1 cellular context compared by ENCODE assay signal in the genomic region with DNA sequence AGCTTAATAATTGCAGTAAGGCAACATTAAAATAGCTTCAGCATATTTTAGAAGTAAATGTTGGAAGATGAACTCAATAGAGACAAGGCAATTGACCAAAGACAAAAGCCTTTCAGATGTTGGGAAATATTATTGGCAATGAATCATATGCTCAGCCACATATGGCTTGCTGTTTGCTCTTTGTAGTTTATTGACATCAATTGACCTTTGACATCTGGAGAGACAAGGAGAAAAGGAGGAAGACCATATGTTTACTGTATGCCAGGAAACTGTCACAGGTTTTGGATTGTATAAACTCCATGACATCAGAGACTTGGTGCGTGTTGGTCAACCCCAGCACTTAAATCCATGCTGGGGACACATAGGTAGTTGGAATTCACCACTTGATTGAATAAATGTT.
A peak's percentile ranks its signal among the peaks of the same experiment; 100 is the strongest.
TF ChIP-seq lines count a peak whose summit lies in the region.

No MANE protein-coding gene starts in this region.

TF ChIP-seq in HepG2, 621 proteins besides CTCF, POLR2A, EP300 and RAD21 (continued from another document and continues in another):
- TF ChIP-seq, protein P1, sequence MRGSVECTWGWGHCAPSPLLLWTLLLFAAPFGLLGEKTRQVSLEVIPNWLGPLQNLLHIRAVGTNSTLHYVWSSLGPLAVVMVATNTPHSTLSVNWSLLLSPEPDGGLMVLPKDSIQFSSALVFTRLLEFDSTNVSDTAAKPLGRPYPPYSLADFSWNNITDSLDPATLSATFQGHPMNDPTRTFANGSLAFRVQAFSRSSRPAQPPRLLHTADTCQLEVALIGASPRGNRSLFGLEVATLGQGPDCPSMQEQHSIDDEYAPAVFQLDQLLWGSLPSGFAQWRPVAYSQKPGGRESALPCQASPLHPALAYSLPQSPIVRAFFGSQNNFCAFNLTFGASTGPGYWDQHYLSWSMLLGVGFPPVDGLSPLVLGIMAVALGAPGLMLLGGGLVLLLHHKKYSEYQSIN (CRISPR knock-in tag; IDR thresholded peaks at IDR 0.05; ENCODE audit: borderline replicate concordance), result no peak
- TF ChIP-seq, protein P2, sequence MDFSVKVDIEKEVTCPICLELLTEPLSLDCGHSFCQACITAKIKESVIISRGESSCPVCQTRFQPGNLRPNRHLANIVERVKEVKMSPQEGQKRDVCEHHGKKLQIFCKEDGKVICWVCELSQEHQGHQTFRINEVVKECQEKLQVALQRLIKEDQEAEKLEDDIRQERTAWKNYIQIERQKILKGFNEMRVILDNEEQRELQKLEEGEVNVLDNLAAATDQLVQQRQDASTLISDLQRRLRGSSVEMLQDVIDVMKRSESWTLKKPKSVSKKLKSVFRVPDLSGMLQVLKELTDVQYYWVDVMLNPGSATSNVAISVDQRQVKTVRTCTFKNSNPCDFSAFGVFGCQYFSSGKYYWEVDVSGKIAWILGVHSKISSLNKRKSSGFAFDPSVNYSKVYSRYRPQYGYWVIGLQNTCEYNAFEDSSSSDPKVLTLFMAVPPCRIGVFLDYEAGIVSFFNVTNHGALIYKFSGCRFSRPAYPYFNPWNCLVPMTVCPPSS (IDR thresholded peaks at IDR 0.05), result no peak
- TF ChIP-seq EHMT2 (IDR thresholded peaks at IDR 0.05; ENCODE audit: borderline replicate concordance, low read depth, low read length), result no peak
- TF ChIP-seq ZEB1 (IDR thresholded peaks at IDR 0.05; ENCODE audit: insufficient replicate concordance, low read depth), result no peak
- no peak for TF ChIP-seq ZNF839 (CRISPR knock-in tag; IDR thresholded peaks at IDR 0.05; ENCODE audit: borderline replicate concordance)
- TF ChIP-seq MAZ (IDR thresholded peaks at IDR 0.05; ENCODE audit: borderline replicate concordance, low read depth, low read length), result no peak
- no peak for TF ChIP-seq MAZ (CRISPR knock-in tag; IDR thresholded peaks at IDR 0.05; ENCODE audit: low read depth)
- no peak for TF ChIP-seq HNF4G (IDR thresholded peaks at IDR 0.05; ENCODE audit: borderline replicate concordance, low read depth, low read length)
- TF ChIP-seq HNF4G (CRISPR knock-in tag; IDR thresholded peaks at IDR 0.05; ENCODE audit: borderline replicate concordance, low read depth), result no peak
- TF ChIP-seq ZNF724P (CRISPR knock-in tag; IDR thresholded peaks at IDR 0.05; ENCODE audit: borderline replicate concordance), result no peak
- no peak for TF ChIP-seq SP2 (CRISPR knock-in tag; IDR thresholded peaks at IDR 0.05)
- TF ChIP-seq, protein P3, sequence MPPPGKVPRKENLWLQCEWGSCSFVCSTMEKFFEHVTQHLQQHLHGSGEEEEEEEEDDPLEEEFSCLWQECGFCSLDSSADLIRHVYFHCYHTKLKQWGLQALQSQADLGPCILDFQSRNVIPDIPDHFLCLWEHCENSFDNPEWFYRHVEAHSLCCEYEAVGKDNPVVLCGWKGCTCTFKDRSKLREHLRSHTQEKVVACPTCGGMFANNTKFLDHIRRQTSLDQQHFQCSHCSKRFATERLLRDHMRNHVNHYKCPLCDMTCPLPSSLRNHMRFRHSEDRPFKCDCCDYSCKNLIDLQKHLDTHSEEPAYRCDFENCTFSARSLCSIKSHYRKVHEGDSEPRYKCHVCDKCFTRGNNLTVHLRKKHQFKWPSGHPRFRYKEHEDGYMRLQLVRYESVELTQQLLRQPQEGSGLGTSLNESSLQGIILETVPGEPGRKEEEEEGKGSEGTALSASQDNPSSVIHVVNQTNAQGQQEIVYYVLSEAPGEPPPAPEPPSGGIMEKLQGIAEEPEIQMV (CRISPR knock-in tag; IDR thresholded peaks at IDR 0.05; ENCODE audit: low read depth), result no peak
- no peak for TF ChIP-seq GFI1 (CRISPR knock-in tag; IDR thresholded peaks at IDR 0.05; ENCODE audit: borderline replicate concordance)
- no peak for TF ChIP-seq ZNF563 (CRISPR knock-in tag; IDR thresholded peaks at IDR 0.05)
- TF ChIP-seq CENPX (CRISPR knock-in tag; IDR thresholded peaks at IDR 0.05), result no peak
- no peak for TF ChIP-seq ZNF263 (CRISPR knock-in tag; IDR thresholded peaks at IDR 0.05)
- TF ChIP-seq FOXM1 (CRISPR knock-in tag; IDR thresholded peaks at IDR 0.05), result no peak
- no peak for TF ChIP-seq TRIM24 (CRISPR knock-in tag; IDR thresholded peaks at IDR 0.05)
- no peak for TF ChIP-seq ZNF782 (CRISPR knock-in tag; IDR thresholded peaks at IDR 0.05; ENCODE audit: borderline replicate concordance)
- no peak for TF ChIP-seq ZNF343 (CRISPR knock-in tag; IDR thresholded peaks at IDR 0.05)
- TF ChIP-seq, protein P4, sequence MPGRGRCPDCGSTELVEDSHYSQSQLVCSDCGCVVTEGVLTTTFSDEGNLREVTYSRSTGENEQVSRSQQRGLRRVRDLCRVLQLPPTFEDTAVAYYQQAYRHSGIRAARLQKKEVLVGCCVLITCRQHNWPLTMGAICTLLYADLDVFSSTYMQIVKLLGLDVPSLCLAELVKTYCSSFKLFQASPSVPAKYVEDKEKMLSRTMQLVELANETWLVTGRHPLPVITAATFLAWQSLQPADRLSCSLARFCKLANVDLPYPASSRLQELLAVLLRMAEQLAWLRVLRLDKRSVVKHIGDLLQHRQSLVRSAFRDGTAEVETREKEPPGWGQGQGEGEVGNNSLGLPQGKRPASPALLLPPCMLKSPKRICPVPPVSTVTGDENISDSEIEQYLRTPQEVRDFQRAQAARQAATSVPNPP (CRISPR knock-in tag; IDR thresholded peaks at IDR 0.05), result no peak
- TF ChIP-seq FOXJ3 (CRISPR knock-in tag; IDR thresholded peaks at IDR 0.05; ENCODE audit: borderline replicate concordance), result no peak
- TF ChIP-seq, protein P5, sequence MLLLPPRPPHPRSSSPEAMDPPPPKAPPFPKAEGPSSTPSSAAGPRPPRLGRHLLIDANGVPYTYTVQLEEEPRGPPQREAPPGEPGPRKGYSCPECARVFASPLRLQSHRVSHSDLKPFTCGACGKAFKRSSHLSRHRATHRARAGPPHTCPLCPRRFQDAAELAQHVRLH (CRISPR knock-in tag; IDR thresholded peaks at IDR 0.05; ENCODE audit: borderline replicate concordance, low read depth), result no peak
- TF ChIP-seq TCF12 (IDR thresholded peaks at IDR 0.05), result no peak
- TF ChIP-seq TCF12 (CRISPR knock-in tag; IDR thresholded peaks at IDR 0.05), result no peak
- no peak for TF ChIP-seq KIAA2018 (CRISPR knock-in tag; IDR thresholded peaks at IDR 0.05; ENCODE audit: borderline replicate concordance)
- TF ChIP-seq ZNF761 (CRISPR knock-in tag; conservative IDR thresholded peaks at IDR 0.05), result no peak
- no peak for TF ChIP-seq FOSL1 (CRISPR knock-in tag; IDR thresholded peaks at IDR 0.05; ENCODE audit: borderline replicate concordance)
- TF ChIP-seq SRSF9 (IDR thresholded peaks at IDR 0.05; ENCODE audit: borderline replicate concordance, insufficient read depth, low read depth, low read length, poor library complexity, severe bottlenecking), result no peak
- peak; percentile 60; the same call in 1 of the 2 replicates for TF ChIP-seq RCOR2 (CRISPR knock-in tag; IDR thresholded peaks at IDR 0.05)
- no peak for TF ChIP-seq ZNF446 (CRISPR knock-in tag; IDR thresholded peaks at IDR 0.05)
- peak; percentile 77 for TF ChIP-seq SAP130 (CRISPR knock-in tag; IDR thresholded peaks at IDR 0.05; ENCODE audit: low read depth)
- TF ChIP-seq CENPBD1 (CRISPR knock-in tag; IDR thresholded peaks at IDR 0.05; ENCODE audit: borderline replicate concordance, low read depth), result no peak
- TF ChIP-seq, protein P6, sequence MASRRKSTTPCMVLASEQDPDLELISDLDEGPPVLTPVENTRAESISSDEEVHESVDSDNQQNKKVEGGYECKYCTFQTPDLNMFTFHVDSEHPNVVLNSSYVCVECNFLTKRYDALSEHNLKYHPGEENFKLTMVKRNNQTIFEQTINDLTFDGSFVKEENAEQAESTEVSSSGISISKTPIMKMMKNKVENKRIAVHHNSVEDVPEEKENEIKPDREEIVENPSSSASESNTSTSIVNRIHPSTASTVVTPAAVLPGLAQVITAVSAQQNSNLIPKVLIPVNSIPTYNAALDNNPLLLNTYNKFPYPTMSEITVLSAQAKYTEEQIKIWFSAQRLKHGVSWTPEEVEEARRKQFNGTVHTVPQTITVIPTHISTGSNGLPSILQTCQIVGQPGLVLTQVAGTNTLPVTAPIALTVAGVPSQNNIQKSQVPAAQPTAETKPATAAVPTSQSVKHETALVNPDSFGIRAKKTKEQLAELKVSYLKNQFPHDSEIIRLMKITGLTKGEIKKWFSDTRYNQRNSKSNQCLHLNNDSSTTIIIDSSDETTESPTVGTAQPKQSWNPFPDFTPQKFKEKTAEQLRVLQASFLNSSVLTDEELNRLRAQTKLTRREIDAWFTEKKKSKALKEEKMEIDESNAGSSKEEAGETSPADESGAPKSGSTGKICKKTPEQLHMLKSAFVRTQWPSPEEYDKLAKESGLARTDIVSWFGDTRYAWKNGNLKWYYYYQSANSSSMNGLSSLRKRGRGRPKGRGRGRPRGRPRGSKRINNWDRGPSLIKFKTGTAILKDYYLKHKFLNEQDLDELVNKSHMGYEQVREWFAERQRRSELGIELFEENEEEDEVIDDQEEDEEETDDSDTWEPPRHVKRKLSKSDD (CRISPR knock-in tag; IDR thresholded peaks at IDR 0.05; ENCODE audit: low read depth), result no peak
- no peak for TF ChIP-seq ZNF207 (IDR thresholded peaks at IDR 0.05; ENCODE audit: borderline replicate concordance)
- TF ChIP-seq LCORL (IDR thresholded peaks at IDR 0.05), result no peak
- no peak for TF ChIP-seq LCORL (CRISPR knock-in tag; IDR thresholded peaks at IDR 0.05)
- TF ChIP-seq NONO (IDR thresholded peaks at IDR 0.05), result no peak
- no peak for TF ChIP-seq NONO (CRISPR knock-in tag; conservative IDR thresholded peaks at IDR 0.05)
- TF ChIP-seq PHF20 (CRISPR knock-in tag; IDR thresholded peaks at IDR 0.05), result no peak
- TF ChIP-seq YY1 (IDR thresholded peaks at IDR 0.05; ENCODE audit: insufficient read depth, insufficient replicate concordance, low read depth, low read length), result no peak
- TF ChIP-seq MTA3 (CRISPR knock-in tag; IDR thresholded peaks at IDR 0.05), result no peak
- TF ChIP-seq ZNF674 (CRISPR knock-in tag; IDR thresholded peaks at IDR 0.05; ENCODE audit: low read depth), result no peak
- TF ChIP-seq, protein P7, sequence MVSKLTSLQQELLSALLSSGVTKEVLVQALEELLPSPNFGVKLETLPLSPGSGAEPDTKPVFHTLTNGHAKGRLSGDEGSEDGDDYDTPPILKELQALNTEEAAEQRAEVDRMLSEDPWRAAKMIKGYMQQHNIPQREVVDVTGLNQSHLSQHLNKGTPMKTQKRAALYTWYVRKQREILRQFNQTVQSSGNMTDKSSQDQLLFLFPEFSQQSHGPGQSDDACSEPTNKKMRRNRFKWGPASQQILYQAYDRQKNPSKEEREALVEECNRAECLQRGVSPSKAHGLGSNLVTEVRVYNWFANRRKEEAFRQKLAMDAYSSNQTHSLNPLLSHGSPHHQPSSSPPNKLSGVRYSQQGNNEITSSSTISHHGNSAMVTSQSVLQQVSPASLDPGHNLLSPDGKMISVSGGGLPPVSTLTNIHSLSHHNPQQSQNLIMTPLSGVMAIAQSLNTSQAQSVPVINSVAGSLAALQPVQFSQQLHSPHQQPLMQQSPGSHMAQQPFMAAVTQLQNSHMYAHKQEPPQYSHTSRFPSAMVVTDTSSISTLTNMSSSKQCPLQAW (CRISPR knock-in tag; IDR thresholded peaks at IDR 0.05), result no peak
